In genomic region chr5:130964238-130965192, GRCh38 we compare ENCODE assay signal across 19 cellular contexts.
"Had no signal": no experiment of that assay in that cellular context is flagged by ENCODE, and none has a peak within 500 bp of the region (broad histone marks: within the 10 kb centered on the region; RNA-seq: fewer than 3 reads in every experiment).

No MANE protein-coding gene starts in this region.

- H3K27ac ChIP-seq: coronary artery, esophagus squamous epithelium, upper lobe of right lung had no signal

- H3K27me3 ChIP-seq: esophagus squamous epithelium, upper lobe of right lung had no signal

- ATAC-seq: activated CD8-positive, alpha-beta T cell treated with anti-CD3 and anti-CD28 coated beads, Interleukin-2, amount 10 ng/mL, durations not matched to agents 7 days and 5 days; upper lobe of right lung had no signal

- H3K4me3 ChIP-seq: coronary artery, esophagus squamous epithelium, upper lobe of right lung had no signal

- H3K4me1 Mint-ChIP-seq: activated B cell treated with CpG ODN at 0.5 μM for 24 hours; activated CD4-positive, alpha-beta T cell treated with anti-CD3 and anti-CD28 coated beads, Interleukin-2, amount 10 ng/mL, durations not matched to agents 24 days and 14 days had no signal

- H3K36me3 ChIP-seq: esophagus squamous epithelium, upper lobe of right lung had no signal

- H3K27me3 Mint-ChIP-seq: activated B cell treated with CpG ODN at 0.5 μM for 24 hours; activated CD4-positive, alpha-beta T cell treated with anti-CD3 and anti-CD28 coated beads, Interleukin-2, amount 10 ng/mL, durations not matched to agents 24 days and 14 days; activated T-cell treated with anti-CD3 and anti-CD28 coated beads, Interleukin-2, amount 50 U/mL, for 24 hours had no signal

- H3K4me1 ChIP-seq: esophagus squamous epithelium, upper lobe of right lung had no signal

- H3K27ac Mint-ChIP-seq: activated B cell treated with CpG ODN at 0.5 μM for 24 hours; activated CD4-positive, alpha-beta T cell treated with anti-CD3 and anti-CD28 coated beads, Interleukin-2, amount 10 ng/mL, durations not matched to agents 24 days and 14 days; activated CD8-positive, alpha-beta T cell treated with anti-CD3 and anti-CD28 coated beads, Interleukin-2, amount 10 ng/mL, durations not matched to agents 7 days and 5 days; activated naive CD4-positive, alpha-beta T cell treated with anti-CD3 and anti-CD28 coated beads for 36 hours; activated T-cell treated with anti-CD3 and anti-CD28 coated beads, Interleukin-2, amount 50 U/mL, for 24 hours; activated T-helper 2 cell treated with anti-CD3 and anti-CD28 coated beads, Interferon-gamma antibody, Interleukin-2, Interleukin-4, amounts not matched to agents 10 μg/mL and 5 μg/mL and 100 μg/mL, durations not matched to agents 14 hours and 24 hours and 36 hours had no signal

- H3K9me3 ChIP-seq: esophagus squamous epithelium, upper lobe of right lung had no signal

- DNase-seq: activated B cell treated with CpG ODN at 0.5 μM for 24 hours; activated CD4-positive, alpha-beta T cell treated with anti-CD3 and anti-CD28 coated beads, Interleukin-2, amount 10 ng/mL, durations not matched to agents 24 days and 14 days; activated CD8-positive, alpha-beta T cell treated with anti-CD3 and anti-CD28 coated beads, Interleukin-2, amount 10 ng/mL, durations not matched to agents 7 days and 5 days; activated naive CD4-positive, alpha-beta T cell treated with anti-CD3 and anti-CD28 coated beads for 36 hours; activated T-cell treated with anti-CD3 and anti-CD28 coated beads, Interleukin-2, amount 50 U/mL, for 24 hours; anterior cingulate cortex; esophagus squamous epithelium; foreskin melanocyte; glutamatergic neuron; hypothalamus; islet precursor cell; occipital lobe; stimulated activated CD4-positive, alpha-beta T cell treated with anti-CD3 and anti-CD28 coated beads, Interleukin-12 subunit alpha, Interleukin-12 subunit beta, amount 100 ng/mL, for 4 hours; stimulated activated CD4-positive, alpha-beta T cell treated with anti-CD3 and anti-CD28 coated beads, Interleukin-1b, Interleukin-23, amount 100 ng/mL, for 48 hours; stimulated activated CD8-positive, alpha-beta memory T cell treated with anti-CD3 and anti-CD28 coated beads, Interleukin-4, amount 100 ng/mL, for 48 hours; stimulated activated naive CD4-positive, alpha-beta T cell; upper lobe of right lung had no signal

- H3K4me3 Mint-ChIP-seq: activated B cell treated with CpG ODN at 0.5 μM for 24 hours; activated CD4-positive, alpha-beta T cell treated with anti-CD3 and anti-CD28 coated beads, Interleukin-2, amount 10 ng/mL, durations not matched to agents 24 days and 14 days; activated CD8-positive, alpha-beta T cell treated with anti-CD3 and anti-CD28 coated beads, Interleukin-2, amount 10 ng/mL, durations not matched to agents 7 days and 5 days; activated naive CD4-positive, alpha-beta T cell treated with anti-CD3 and anti-CD28 coated beads for 36 hours; activated T-cell treated with anti-CD3 and anti-CD28 coated beads, Interleukin-2, amount 50 U/mL, for 24 hours had no signal
